In the genomic region with DNA sequence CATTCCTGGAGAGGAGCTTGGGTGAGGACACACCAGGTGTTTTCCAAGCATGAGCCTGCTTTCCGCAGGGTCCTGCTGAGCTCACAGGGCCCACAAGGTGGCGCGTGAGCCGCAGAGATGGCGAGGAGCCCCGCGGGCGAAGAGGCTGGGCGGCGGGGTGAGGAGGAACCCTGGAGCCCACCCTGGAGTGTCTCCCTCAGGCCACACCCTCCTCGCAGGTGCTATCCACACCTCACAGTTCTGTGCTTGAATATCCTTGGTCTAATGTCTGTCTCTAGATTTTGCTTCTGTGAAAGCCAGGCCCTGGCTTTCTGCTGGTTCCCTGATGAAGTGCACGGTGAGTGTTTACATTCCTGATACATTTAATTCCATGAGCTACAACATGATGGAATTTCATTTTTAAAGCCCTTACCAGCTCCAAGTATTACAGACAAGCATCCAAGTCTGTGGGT, we compare ENCODE assay signal across 8 cellular contexts.
DNase-seq lines count a peak whose midpoint lies in the region; ATAC-seq, FAIRE-seq and TF ChIP-seq lines count a peak whose summit lies in the region.

No MANE protein-coding gene starts in this region.

- TF ChIP-seq CTCF in upper lobe of right lung (IDR thresholded peaks at IDR 0.05): peak; percentile 57

- no peak for FAIRE-seq in GM12891 (lab: Jason Lieb, UNC)

- no peaks in the 10 kb centered on the region; the same call in 1 of the 2 replicates for H3K4me1 ChIP-seq in iPS-20b (ENCODE audit: insufficient read depth, low read length)
- no peaks in the 10 kb centered on the region for H3K4me1 ChIP-seq in upper lobe of right lung

- H3K9ac ChIP-seq in iPS-20b (ENCODE audit: low read depth, low read length): no peak overlapping the region

- H3K27ac ChIP-seq in iPS-20b (ENCODE audit: low read length): no peak overlapping the region
- no peak overlapping the region for H3K27ac ChIP-seq in upper lobe of right lung

- H3K4me3 ChIP-seq in iPS-20b (ENCODE audit: low read length) (0 out of 2 replicates have a peak overlapping the region, but pooled peaks have one; percentile 4), upper lobe of right lung (peak overlapping the region; percentile 31)

- H3K36me3 ChIP-seq in iPS-20b (ENCODE audit: insufficient read depth, low read depth, low read length) (no peaks in the 10 kb centered on the region), upper lobe of right lung (no peaks in the 10 kb centered on the region)

- no peak for TF ChIP-seq POLR2A in GM12891 (IDR thresholded peaks at IDR 0.05; ENCODE audit: low read depth, low read length)

- DNase-seq in GM12891 (ENCODE audit: insufficient read length, low spot score): peak; percentile 27
- peak; percentile 29 for DNase-seq in SK-N-DZ (ENCODE audit: low spot score)
- DNase-seq in upper lobe of right lung: peak; percentile 75
- DNase-seq in OCI-M1 (lab: John Stamatoyannopoulos, UW): no peak

- intact Hi-C loops in upper lobe of right lung (cut with DNase I): no loop called here

- no peaks in the 10 kb centered on the region for H3K27me3 ChIP-seq in iPS-20b (ENCODE audit: insufficient read depth, low read length)
- H3K27me3 ChIP-seq in upper lobe of right lung: no peaks in the 10 kb centered on the region

- peak; percentile 59 for ATAC-seq in HG02642 (IDR thresholded peaks at IDR 0.05; ENCODE audit: poor library complexity, unreplicated experiment)
- peak; percentile 93 for ATAC-seq in upper lobe of right lung
- no peak for ATAC-seq in GM18861 (IDR thresholded peaks at IDR 0.05; ENCODE audit: unreplicated experiment)
- no peak for ATAC-seq in HG03457 (IDR thresholded peaks at IDR 0.05; ENCODE audit: unreplicated experiment)

- H3K9me3 ChIP-seq in iPS-20b (ENCODE audit: insufficient read depth, low read depth, low read length) (no peaks in the 10 kb centered on the region), upper lobe of right lung (no peaks in the 10 kb centered on the region)

TF ChIP-seq in GM12891, 5 proteins besides CTCF, POLR2A, EP300 and RAD21:
- TF ChIP-seq PAX5 (IDR thresholded peaks at IDR 0.05; ENCODE audit: insufficient read depth, low read length, severe bottlenecking): no peak
- TF ChIP-seq POLR2AphosphoS5 (IDR thresholded peaks at IDR 0.05; ENCODE audit: low read depth, low read length): no peak
- no peak for TF ChIP-seq POU2F2 (IDR thresholded peaks at IDR 0.05; ENCODE audit: low read depth, low read length)
- no peak for TF ChIP-seq TAF1 (IDR thresholded peaks at IDR 0.05; ENCODE audit: low read depth, low read length)
- no peak for TF ChIP-seq SPI1 (IDR thresholded peaks at IDR 0.05; ENCODE audit: low read depth, low read length)
TF ChIP-seq in GM12891: peak in this region for 0.

Comparison
In these comparisons a context has a peak if more than half of its experiments do, and no peak if none do; other contexts are left out.
1. ATAC-seq: peak in HG02642 (single experiment) and upper lobe of right lung (single experiment); none in GM18861 (single experiment) and HG03457 (single experiment).